Comparison of ENCODE assay signal across 27 cellular contexts in the genomic region with DNA sequence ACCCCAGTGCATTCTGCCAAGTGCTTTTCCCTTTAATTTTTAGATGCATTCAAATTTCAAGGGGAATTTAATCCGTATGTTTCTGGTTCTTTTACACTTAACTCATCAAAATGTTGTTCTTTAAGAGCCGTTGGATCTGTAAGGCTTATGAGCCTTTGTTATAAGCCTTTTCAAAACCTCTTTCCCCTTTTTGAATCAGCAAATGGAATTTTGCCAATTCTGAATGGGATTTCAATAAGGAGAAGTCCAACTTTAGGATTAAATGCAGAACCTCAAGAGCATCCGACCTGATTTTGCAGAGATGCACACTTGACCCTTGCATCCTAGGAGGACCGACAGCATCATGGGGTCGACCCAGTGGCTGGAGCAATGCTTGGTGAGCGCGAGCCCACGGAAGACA.
"Had no signal": no experiment of that assay in that cellular context is flagged by ENCODE, and none has a peak within 500 bp of the region (broad histone marks: within the 10 kb centered on the region; RNA-seq: fewer than 3 reads in every experiment).

No MANE protein-coding gene starts in this region.

- H3K27me3 ChIP-seq: ascending aorta, cardiac muscle cell, SJSA1 had no signal

- H3K4me3 Mint-ChIP-seq: activated CD8-positive, alpha-beta memory T cell treated with anti-CD3 and anti-CD28 coated beads, Interleukin-2, amount 10 ng/mL, durations not matched to agents 7 days and 5 days; activated naive CD8-positive, alpha-beta T cell treated with anti-CD3 and anti-CD28 coated beads, Interleukin-2, amount 50 U/mL, for 24 hours; activated T-cell treated with anti-CD3 and anti-CD28 coated beads, Interleukin-2, amount 50 U/mL, for 24 hours; WTC11 had no signal

- H3K27me3 Mint-ChIP-seq: activated CD8-positive, alpha-beta memory T cell treated with anti-CD3 and anti-CD28 coated beads, Interleukin-2, amount 10 ng/mL, durations not matched to agents 7 days and 5 days; activated naive CD8-positive, alpha-beta T cell treated with anti-CD3 and anti-CD28 coated beads, Interleukin-2, amount 50 U/mL, for 24 hours; activated T-cell treated with anti-CD3 and anti-CD28 coated beads, Interleukin-2, amount 50 U/mL, for 24 hours; brain had no signal

- H3K9me3 Mint-ChIP-seq: activated naive CD4-positive, alpha-beta T cell treated with anti-CD3 and anti-CD28 coated beads, Interleukin-2, amount 50 U/mL, for 72 hours had no signal

- H3K4me3 ChIP-seq: ascending aorta, cardiac muscle cell, SJSA1 had no signal

- H3K27ac Mint-ChIP-seq: activated CD8-positive, alpha-beta memory T cell treated with anti-CD3 and anti-CD28 coated beads, Interleukin-2, amount 10 ng/mL, durations not matched to agents 7 days and 5 days; activated naive CD4-positive, alpha-beta T cell treated with anti-CD3 and anti-CD28 coated beads, Interleukin-2, amount 50 U/mL, for 72 hours; activated naive CD8-positive, alpha-beta T cell treated with anti-CD3 and anti-CD28 coated beads, Interleukin-2, amount 50 U/mL, for 24 hours; activated T-cell treated with anti-CD3 and anti-CD28 coated beads, Interleukin-2, amount 50 U/mL, for 24 hours; WTC11 had no signal

- H3K36me3 ChIP-seq: ascending aorta, cardiac muscle cell, SJSA1 had no signal

- DNase-seq: activated CD4-positive, alpha-beta T cell treated with anti-CD3 and anti-CD28 coated beads for 48 hours; activated CD4-positive, alpha-beta T cell treated with anti-CD3 and anti-CD28 coated beads, Interleukin-2, amount 50 U/mL, for 48 hours; activated CD4-positive, CD25-positive, alpha-beta regulatory T cell treated with anti-CD3 and anti-CD28 coated beads, Interleukin-2, amount 50 U/mL, for 72 hours; activated CD8-positive, alpha-beta memory T cell treated with anti-CD3 and anti-CD28 coated beads, Interleukin-2, amount 10 ng/mL, durations not matched to agents 7 days and 5 days; activated effector memory CD4-positive, alpha-beta T cell treated with anti-CD3 and anti-CD28 coated beads, Interleukin-2, amount 50 U/mL, for 16 hours; activated naive CD4-positive, alpha-beta T cell treated with Interleukin-2 at 50 U/mL for 16 hours; activated naive CD8-positive, alpha-beta T cell treated with anti-CD3 and anti-CD28 coated beads, Interleukin-2, amount 50 U/mL, for 24 hours; activated T-cell treated with anti-CD3 and anti-CD28 coated beads, Interleukin-2, amount 50 U/mL, for 24 hours; amniotic stem cell; KG1; NCI-H1092; NCI-H1417; NCI-H1930; NCI-H345; NCI-H510A; NCI-H526 treated with DMSO at 0.1 percent for 48 hours; NCI-H82; NK-92 treated with Interleukin-12 subunit alpha and Interleukin-12 subunit beta, amount 100 ng/mL, for 24 hours; OCI-M1; SHP77; SW 1271 had no signal

- H3K4me1 Mint-ChIP-seq: activated CD8-positive, alpha-beta memory T cell treated with anti-CD3 and anti-CD28 coated beads, Interleukin-2, amount 10 ng/mL, durations not matched to agents 7 days and 5 days; activated naive CD8-positive, alpha-beta T cell treated with anti-CD3 and anti-CD28 coated beads, Interleukin-2, amount 50 U/mL, for 24 hours; WTC11 had no signal

- H3K36me3 Mint-ChIP-seq: activated CD8-positive, alpha-beta memory T cell treated with anti-CD3 and anti-CD28 coated beads, Interleukin-2, amount 10 ng/mL, durations not matched to agents 7 days and 5 days; activated naive CD4-positive, alpha-beta T cell treated with anti-CD3 and anti-CD28 coated beads, Interleukin-2, amount 50 U/mL, for 72 hours had no signal
